ENCODE assay signal across 26 cellular contexts in the genomic region with DNA sequence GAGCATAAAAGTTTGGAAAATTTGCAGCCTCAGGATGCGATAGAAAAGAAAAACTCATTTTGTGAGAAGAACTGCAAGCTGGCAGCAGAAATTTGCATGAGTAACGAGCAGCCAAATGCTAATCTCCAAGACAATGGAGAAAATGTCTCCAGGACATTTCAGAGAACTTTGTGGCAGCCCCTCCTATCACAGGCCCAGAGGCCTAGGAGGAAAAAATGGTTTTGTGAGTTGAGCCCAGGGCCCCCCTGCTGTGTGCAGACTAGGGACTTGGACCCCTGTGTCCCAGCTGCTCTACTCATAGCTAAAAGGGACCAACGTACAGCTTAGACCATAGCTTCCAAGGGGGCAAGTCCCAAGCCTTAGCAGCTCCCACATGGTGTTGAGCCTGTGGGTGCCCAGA.
"Had no signal": no experiment of that assay in that cellular context is flagged by ENCODE, and none has a peak within 500 bp of the region (broad histone marks: within the 10 kb centered on the region; RNA-seq: fewer than 3 reads in every experiment).

No MANE protein-coding gene starts in this region.

- FAIRE-seq: bronchial epithelial cell, RCC 7860 had no signal

- H3K27ac ChIP-seq: PC-9, RWPE1, WERI-Rb-1 had no signal

- H2AFZ ChIP-seq: PC-9 had no signal

- H3K4me3 ChIP-seq: PC-9 had no signal

- ATAC-seq: activated naive CD8-positive, alpha-beta T cell treated with anti-CD3 and anti-CD28 coated beads, Interleukin-2, amount 50 U/mL, for 24 hours; Right ventricle myocardium inferior had no signal

- DNase-seq: activated CD4-positive, alpha-beta T cell treated with anti-CD3 and anti-CD28 coated beads, Interleukin-2, amount 10 ng/mL, durations not matched to agents 24 days and 14 days; activated CD4-positive, alpha-beta T cell treated with anti-CD3 and anti-CD28 coated beads, Interleukin-2, amount 50 U/mL, for 4 hours; activated CD8-positive, alpha-beta memory T cell treated with anti-CD3 and anti-CD28 coated beads, Interleukin-2, amount 50 U/mL, for 4 hours; activated effector memory CD4-positive, alpha-beta T cell treated with Interleukin-2 at 50 U/mL for 16 hours; activated naive CD4-positive, alpha-beta T cell treated with anti-CD3 and anti-CD28 coated beads, Interleukin-2, amount 10 ng/mL, durations not matched to agents 7 days and 5 days; activated naive CD8-positive, alpha-beta T cell treated with anti-CD3 and anti-CD28 coated beads, Interleukin-2, amount 50 U/mL, for 24 hours; activated T-cell treated with anti-CD3 and anti-CD28 coated beads, Interleukin-2, amount 50 U/mL, for 48 hours; anterior cingulate cortex; caudate nucleus; cerebellar nuclear complex; NCI-H1105; NCI-H1417 treated with DMSO at 0.1 percent for 48 hours; NCI-H187 treated with DMSO at 0.1 percent for 48 hours; NCI-H2081; NCI-H345; NCI-H524 treated with DMSO at 0.1 percent for 48 hours; NCI-H748 treated with DMSO at 0.1 percent for 48 hours; NK-92 treated with Interleukin-12 subunit alpha and Interleukin-12 subunit beta, amount 100 ng/mL, for 24 hours; PC-9; SIG-M5; T1000; WERI-Rb-1 had no signal

- H3K4me2 ChIP-seq: PC-9 had no signal
